Comparison of ENCODE assay signal across 29 cellular contexts in genomic region chr6:14620522-14620921, GRCh38.
DNase-seq lines count a peak whose midpoint lies in the region; ATAC-seq, FAIRE-seq and TF ChIP-seq lines count a peak whose summit lies in the region.
"Had no signal": no experiment of that assay in that cellular context is flagged by ENCODE, and none has a peak within 500 bp of the region (broad histone marks: within the 10 kb centered on the region; RNA-seq: fewer than 3 reads in every experiment).

No MANE protein-coding gene starts in this region.

- no peaks in the 10 kb centered on the region for H3K36me3 ChIP-seq in H1 (ENCODE audit: control insufficient read depth in 2 of 4, insufficient read depth in 4 of 4, low read length in 3 of 4)
- H3K36me3 ChIP-seq in neuronal stem cell (replicated peaks in 1 of 2; ENCODE audit: control insufficient read depth in 2 of 2, insufficient read depth in 2 of 2, low read length in 2 of 2), result no peaks in the 10 kb centered on the region
- H3K36me3 ChIP-seq: BE2C had no signal

- H2AFZ ChIP-seq in H1 (ENCODE audit: low read length), result no peak overlapping the region
- H2AFZ ChIP-seq in neuronal stem cell (ENCODE audit: low read length), result no peak overlapping the region
- H2AFZ ChIP-seq: PC-9 had no signal

- H3K79me1 ChIP-seq in H1 (ENCODE audit: low read depth, low read length) (no peaks in the 10 kb centered on the region), neuronal stem cell (ENCODE audit: low read depth, low read length) (no peaks in the 10 kb centered on the region)

- TF ChIP-seq POLR2A in H1 (IDR thresholded peaks at IDR 0.05; ENCODE audit: control extremely low read depth in 1 of 2, low read depth in 2 of 2, low read length in 2 of 2), result no peak

- TF ChIP-seq RAD21 in H1 (IDR thresholded peaks at IDR 0.05 in 1 of 2, conservative IDR thresholded peaks at IDR 0.05 in 1 of 2; ENCODE audit: low read depth in 2 of 2, low read length in 2 of 2), result peak; percentile 4 to 29; a peak in 1 of 4 replicates

- H3K4me3 ChIP-seq in right cardiac atrium (ENCODE audit: low read length) (no peak overlapping the region), H1 (ENCODE audit: extremely low read depth in 1 of 4, insufficient read depth in 2 of 4, low read depth in 3 of 4, low read length in 4 of 4) (no peak overlapping the region), neuronal stem cell (ENCODE audit: low read length in 2 of 2) (no peak overlapping the region)
- H3K4me3 ChIP-seq: PC-9 had no signal

- CTCF ChIA-PET in H1 (lab: Charles Lee; ENCODE audit: partially characterized antibody), result interaction anchor here (0.6 to 1.5 kb wide), 3 partner anchors 9 to 187 kb away, joined by 3 read pairs; no protein-coding TSS in a partner anchor

- no peaks in the 10 kb centered on the region for H3K79me2 ChIP-seq in H1 (ENCODE audit: control insufficient read depth in 1 of 2, insufficient read depth in 2 of 2, low read length in 2 of 2)

- H3K23ac ChIP-seq in H1 (ENCODE audit: insufficient read length) (no peak overlapping the region), neuronal stem cell (ENCODE audit: low read depth, low read length, poor library complexity) (no peak overlapping the region)

- H3K27ac ChIP-seq in right cardiac atrium (ENCODE audit: low read length), result no peak overlapping the region
- H3K27ac ChIP-seq in H1 (ENCODE audit: low read depth, low read length), result no peak overlapping the region
- no peak overlapping the region for H3K27ac ChIP-seq in neuronal stem cell (replicated peaks; ENCODE audit: low read length)
- H3K27ac ChIP-seq: 22Rv1, KMS-11, PC-9, RWPE1 had no signal

- no peak overlapping the region for H3K14ac ChIP-seq in H1 (ENCODE audit: insufficient read length)
- no peak overlapping the region for H3K14ac ChIP-seq in neuronal stem cell (ENCODE audit: low read length)

- H2AK5ac ChIP-seq in H1 (ENCODE audit: low read depth, low read length) (no peak overlapping the region), neuronal stem cell (ENCODE audit: low read depth, low read length) (no peak overlapping the region)

- DNase-seq in left ventricle myocardium superior (no peak), right cardiac atrium (no peak), RKO (ENCODE audit: low spot score) (peak; percentile 2), H1 (ENCODE audit: low read depth in 1 of 2, low spot score in 2 of 2) (no peak), neuronal stem cell (ENCODE audit: low spot score) (peak; percentile 37), SHP77 (lab: John Stamatoyannopoulos, UW) (no peak)
- DNase-seq: ACHN; BE2C; Calu3; DMS79 treated with DMSO at 0.1 percent for 48 hours; H7; NCI-H1092; NCI-H1417 treated with DMSO at 0.1 percent for 48 hours; NCI-H1694 treated with DMSO at 0.1 percent for 48 hours; NCI-H2081 treated with DMSO at 0.1 percent for 48 hours; NCI-H446 treated with DMSO at 0.1 percent for 48 hours; NCI-H526; NCI-H82; NK-92 treated with Interleukin-12 subunit alpha and Interleukin-12 subunit beta, amount 100 ng/mL, for 24 hours; PC-9; SHP77 treated with DMSO at 0.1 percent for 48 hours had no signal

- no peaks in the 10 kb centered on the region; the same call in 1 of the 2 replicates for H3K23me2 ChIP-seq in H1 (ENCODE audit: low read depth, low read length)

- H3K4ac ChIP-seq in H1 (replicated peaks; ENCODE audit: insufficient read length, low read depth, low read length) (peak overlapping the region; percentile 33), neuronal stem cell (ENCODE audit: low read length) (no peak overlapping the region)

- POLR2A ChIA-PET in H1 (lab: Charles Lee; ENCODE audit: partially characterized antibody), result no interaction called here

- H3K9ac ChIP-seq in H1 (replicated peaks in 1 of 4; ENCODE audit: extremely low read depth in 1 of 4, low read depth in 3 of 4, low read length in 3 of 4) (no peak overlapping the region), neuronal stem cell (ENCODE audit: low read depth, low read length, poor library complexity) (no peak overlapping the region)
- H3K9ac ChIP-seq: KMS-11 had no signal

- H3K4me2 ChIP-seq in H1 (ENCODE audit: insufficient read depth in 1 of 2, low read depth in 2 of 2, low read length in 2 of 2), result no peak overlapping the region
- H3K4me2 ChIP-seq in neuronal stem cell (ENCODE audit: insufficient read depth, low read length, poor library complexity, severe bottlenecking), result no peak overlapping the region
- H3K4me2 ChIP-seq: KMS-11, PC-9 had no signal

- H4K5ac ChIP-seq in H1 (ENCODE audit: insufficient read length, low read depth, low read length), result no peak overlapping the region

- peak; percentile 23 for ATAC-seq in left ventricle myocardium superior
- ATAC-seq in right cardiac atrium, result no peak
- no peak for ATAC-seq in GM19035 (IDR thresholded peaks at IDR 0.05; ENCODE audit: unreplicated experiment)
- no peak for ATAC-seq in HG03108 (IDR thresholded peaks at IDR 0.05; ENCODE audit: unreplicated experiment)

- H4K20me1 ChIP-seq in H1 (replicated peaks in 1 of 2; ENCODE audit: control insufficient read depth in 1 of 2, insufficient read depth in 2 of 2, low read length in 2 of 2), result no peaks in the 10 kb centered on the region

- 0 out of 2 replicates have a peak overlapping the region, but pooled peaks have one; percentile 83 for H2BK15ac ChIP-seq in H1 (ENCODE audit: low read length)
- H2BK15ac ChIP-seq in neuronal stem cell (ENCODE audit: low read length), result no peak overlapping the region

- H3K18ac ChIP-seq in H1 (ENCODE audit: extremely low read depth, low read length) (no peak overlapping the region), neuronal stem cell (ENCODE audit: low read length) (no peak overlapping the region)

- H4K91ac ChIP-seq in H1 (replicated peaks; ENCODE audit: insufficient read length, low read length), result no peak overlapping the region
- no peak overlapping the region for H4K91ac ChIP-seq in neuronal stem cell (ENCODE audit: low read depth, low read length, poor library complexity)

- H4K8ac ChIP-seq in H1 (ENCODE audit: extremely low read depth, insufficient read depth, low read length), result no peak overlapping the region
- no peak overlapping the region for H4K8ac ChIP-seq in neuronal stem cell (ENCODE audit: low read depth, low read length)

- no peak for TF ChIP-seq EP300 in H1 (IDR thresholded peaks at IDR 0.05; ENCODE audit: borderline replicate concordance in 1 of 2, low read depth in 2 of 2, low read length in 2 of 2)

- H3K27me3 ChIP-seq in right cardiac atrium (ENCODE audit: control insufficient read depth, insufficient read depth), result no peaks in the 10 kb centered on the region
- H3K27me3 ChIP-seq in H1 (replicated peaks in 1 of 4; ENCODE audit: control insufficient read depth in 3 of 4, extremely low read depth in 1 of 4, insufficient read depth in 3 of 4, low read length in 3 of 4), result no peaks in the 10 kb centered on the region
- peaks cover 0 to 36% (median 0%) of the 10 kb centered on the region in 3 experiments for H3K27me3 ChIP-seq in neuronal stem cell (ENCODE audit: control insufficient read depth in 3 of 3, insufficient read depth in 3 of 3, low read depth in 1 of 3, low read length in 3 of 3)
- H3K27me3 ChIP-seq: BE2C had no signal

- TF ChIP-seq CTCF in H1 (IDR thresholded peaks at IDR 0.05; ENCODE audit: control extremely low read depth in 1 of 3, insufficient read depth in 1 of 3, low read depth in 1 of 3, low read length in 3 of 3), result no peak

- 92% methylated on average over 9 of the region's 9 CpGs for WGBS in right cardiac atrium
- WGBS in H1 (ENCODE audit: extremely low coverage in 1 of 2, insufficient coverage in 1 of 2, insufficient read length in 1 of 2, insufficient replicate concordance in 2 of 2, low coverage in 1 of 2, low lambda C conversion rate in 2 of 2, missing lambda C conversion rate in 1 of 2), 2 experiments, result 93% methylated on average over 9 of the region's 9 CpGs; no CpG with 5 or more reads in 1 of the 2 experiments
- WGBS in neuronal stem cell (ENCODE audit: extremely low coverage in 2 of 2, insufficient read length in 2 of 2, insufficient replicate concordance in 1 of 2), 2 donors, result no CpG with 5 or more reads among the region's 9 CpGs

- no peak overlapping the region; the same call in 1 of the 2 replicates for H2BK12ac ChIP-seq in H1 (ENCODE audit: low read depth, low read length)
- H2BK12ac ChIP-seq in neuronal stem cell (ENCODE audit: low read length), result peak overlapping the region; percentile 3

- intact Hi-C loops in left ventricle myocardium superior (cut with micrococcal nuclease), result no loop called here
- intact Hi-C loops in right cardiac atrium (cut with DNase I), result no loop called here

- peaks cover under 1% of the 10 kb centered on the region for H3K9me3 ChIP-seq in right cardiac atrium (ENCODE audit: control insufficient read depth, low read length)
- H3K9me3 ChIP-seq in H1 (ENCODE audit: insufficient read depth in 2 of 2, low read depth in 1 of 2, low read length in 1 of 2), result peaks cover 7 to 8% of the 10 kb centered on the region in 2 experiments
- H3K9me3 ChIP-seq in neuronal stem cell (replicated peaks in 1 of 2; ENCODE audit: control insufficient read depth in 2 of 2, insufficient read depth in 1 of 2, low read depth in 1 of 2, low read length in 2 of 2), result no peaks in the 10 kb centered on the region
- H3K9me3 ChIP-seq: BE2C had no signal

- H2BK120ac ChIP-seq in H1 (replicated peaks; ENCODE audit: low read depth, low read length), result no peak overlapping the region
- no peak overlapping the region for H2BK120ac ChIP-seq in neuronal stem cell (ENCODE audit: low read depth, low read length)

- peaks cover 4% of the 10 kb centered on the region for H3K4me1 ChIP-seq in right cardiac atrium (ENCODE audit: control insufficient read depth, insufficient read depth, low read length)
- H3K4me1 ChIP-seq in H1 (replicated peaks in 1 of 4; ENCODE audit: control insufficient read depth in 3 of 4, insufficient read depth in 4 of 4, low read length in 3 of 4), result peaks cover 5 to 19% (median 12%) of the 10 kb centered on the region in 4 experiments
- peaks cover 12 to 20% of the 10 kb centered on the region in 2 donors for H3K4me1 ChIP-seq in neuronal stem cell (ENCODE audit: control insufficient read depth in 2 of 2, insufficient read depth in 1 of 2, low read depth in 1 of 2, low read length in 2 of 2)

- H2BK20ac ChIP-seq in H1 (ENCODE audit: low read length), result no peak overlapping the region; the same call in 1 of the 2 replicates

- no peak overlapping the region for H3K56ac ChIP-seq in H1 (replicated peaks; ENCODE audit: insufficient read length, low read depth, low read length)

- FAIRE-seq in H1 (lab: Jason Lieb, UNC), result no peak
- FAIRE-seq: GM12892, GM19239, HTR-8/SVneo had no signal

- H2BK5ac ChIP-seq in H1 (ENCODE audit: low read depth, low read length) (peak overlapping the region; percentile 60), neuronal stem cell (ENCODE audit: low read length) (no peak overlapping the region)

Comparison
In these comparisons a context has a peak if more than half of its experiments do, and no peak if none do; other contexts are left out.
1. DNase-seq: peak in RKO (single experiment) and neuronal stem cell (single experiment); none in left ventricle myocardium superior (single experiment), right cardiac atrium (0 of 3), H1 (0 of 2) and SHP77 (0 of 2).